ENCODE assay signal across 29 cellular contexts in genomic region chr15:40197434-40197833, GRCh38. TPM values are rescaled to one million over a fixed set of nuclear protein-coding genes. Genes with fewer than 3 reads are reported as not detected.
DNase-seq lines count a peak whose midpoint lies in the region; ATAC-seq and TF ChIP-seq lines count a peak whose summit lies in the region.
"Had no signal": no experiment of that assay in that cellular context is flagged by ENCODE, and none has a peak within 500 bp of the region (broad histone marks: within the 10 kb centered on the region; RNA-seq: fewer than 3 reads in every experiment).

No MANE protein-coding gene starts in this region.

- H3K4me1 Mint-ChIP-seq in activated CD8-positive, alpha-beta T cell treated with anti-CD3 and anti-CD28 coated beads, Interleukin-2, amount 10 ng/mL, durations not matched to agents 7 days and 5 days (ENCODE audit: low read depth): peaks cover 35% of the 10 kb centered on the region
- H3K4me1 Mint-ChIP-seq in activated CD8-positive, alpha-beta T cell treated with anti-CD3 and anti-CD28 coated beads for 36 hours (ENCODE audit: low read depth): peaks cover 24% of the 10 kb centered on the region
- peaks cover 49% of the 10 kb centered on the region for H3K4me1 Mint-ChIP-seq in activated T-helper 1 cell treated with anti-CD3 and anti-CD28 coated beads, Interleukin-12 subunit alpha, Interleukin-12 subunit beta, Interleukin-2, Interleukin-4 antibody, amounts not matched to agents 30 ng/mL and 10 ng/mL and 1 ng/mL, durations not matched to agents 14 hours and 24 hours and 36 hours (ENCODE audit: low read depth)
- H3K4me1 Mint-ChIP-seq: brain had no signal

- peaks cover 43% of the 10 kb centered on the region for H3K79me2 ChIP-seq in DND-41 (ENCODE audit: insufficient read depth, low read length)

- ATAC-seq in activated CD8-positive, alpha-beta T cell treated with anti-CD3 and anti-CD28 coated beads, Interleukin-2, amount 10 ng/mL, durations not matched to agents 7 days and 5 days: peak; percentile 53
- no peak for ATAC-seq in activated CD8-positive, alpha-beta T cell treated with anti-CD3 and anti-CD28 coated beads for 36 hours
- ATAC-seq in DND-41 (ENCODE audit: insufficient read depth, low read depth) (peak; percentile 55; the same call in 1 of the 3 replicates), gastrocnemius medialis (no peak), HG03342 (IDR thresholded peaks at IDR 0.05; ENCODE audit: unreplicated experiment) (no peak), HG02678 (IDR thresholded peaks at IDR 0.05; ENCODE audit: unreplicated experiment) (no peak)
- ATAC-seq: left lung; stimulated activated naive B cell treated with anti-CD40 and anti-IgM and Interleukin-4, amounts not matched to agents 10 μg/mL and 1 μg/mL and 100 μg/mL, for 72 hours had no signal

- no peak overlapping the region for H2AFZ ChIP-seq in DND-41 (ENCODE audit: low read depth, low read length)

- H3K27ac Mint-ChIP-seq in activated CD8-positive, alpha-beta T cell treated with anti-CD3 and anti-CD28 coated beads, Interleukin-2, amount 10 ng/mL, durations not matched to agents 7 days and 5 days: peak overlapping the region; percentile 72
- H3K27ac Mint-ChIP-seq in activated CD8-positive, alpha-beta T cell treated with anti-CD3 and anti-CD28 coated beads for 36 hours: no peak overlapping the region
- peak overlapping the region; percentile 46 for H3K27ac Mint-ChIP-seq in activated T-helper 1 cell treated with anti-CD3 and anti-CD28 coated beads, Interleukin-12 subunit alpha, Interleukin-12 subunit beta, Interleukin-2, Interleukin-4 antibody, amounts not matched to agents 30 ng/mL and 10 ng/mL and 1 ng/mL, durations not matched to agents 14 hours and 24 hours and 36 hours
- H3K27ac Mint-ChIP-seq: brain; stimulated activated naive B cell treated with anti-CD40 and anti-IgM and Interleukin-4, amounts not matched to agents 10 μg/mL and 1 μg/mL and 100 μg/mL, for 72 hours had no signal

- TF ChIP-seq POLR2A in gastrocnemius medialis (IDR thresholded peaks at IDR 0.05): no peak

- POLR2A ChIA-PET in activated CD8-positive, alpha-beta T cell treated with anti-CD3 and anti-CD28 coated beads, Interleukin-2, amount 10 ng/mL, durations not matched to agents 7 days and 5 days (lab: Charles Lee): no interaction called here
- POLR2A ChIA-PET in activated CD8-positive, alpha-beta T cell treated with anti-CD3 and anti-CD28 coated beads for 36 hours (lab: Charles Lee): interaction anchor here (0.7 kb wide), 1 partner anchor 190 kb away, joined by 3 read pairs; no protein-coding TSS in a partner anchor

- intact Hi-C loops in activated CD8-positive, alpha-beta T cell treated with anti-CD3 and anti-CD28 coated beads for 36 hours (cut with micrococcal nuclease): no loop called here
- intact Hi-C loops in activated T-helper 1 cell treated with anti-CD3 and anti-CD28 coated beads, Interleukin-12 subunit alpha, Interleukin-12 subunit beta, Interleukin-2, Interleukin-4 antibody, amounts not matched to agents 30 ng/mL and 10 ng/mL and 1 ng/mL, durations not matched to agents 14 hours and 24 hours and 36 hours (cut with micrococcal nuclease): loop anchor here (5.0 kb wide), 2 partner anchors 35 to 160 kb away; partner anchors contain the start of genes BUB1B and SRP14
- intact Hi-C loops in gastrocnemius medialis (cut with DNase I; ENCODE audit: low total_unique reads): no loop called here

- H3K9me3 ChIP-seq in DND-41 (ENCODE audit: insufficient read depth, low read length, severe bottlenecking) (no peaks in the 10 kb centered on the region), neutrophil (no peaks in the 10 kb centered on the region), gastrocnemius medialis (no peaks in the 10 kb centered on the region)
- H3K9me3 ChIP-seq: left lung, prostate gland, sigmoid colon, SJSA1, testis had no signal

- H3K4me1 ChIP-seq in DND-41 (ENCODE audit: insufficient read depth, low read length): no peaks in the 10 kb centered on the region
- peaks cover 9 to 10% of the 10 kb centered on the region in 2 experiments for H3K4me1 ChIP-seq in neutrophil (ENCODE audit: control insufficient read depth in 1 of 2, insufficient read depth in 1 of 2, low read depth in 1 of 2, low read length in 1 of 2)
- H3K4me1 ChIP-seq in gastrocnemius medialis: no peaks in the 10 kb centered on the region
- H3K4me1 ChIP-seq: prostate gland, SJSA1, testis had no signal

- no peak overlapping the region for H3K27ac ChIP-seq in DND-41 (ENCODE audit: low read length)
- H3K27ac ChIP-seq in neutrophil: peak overlapping the region; percentile 55
- H3K27ac ChIP-seq in gastrocnemius medialis: no peak overlapping the region
- H3K27ac ChIP-seq: left lung, prostate gland, sigmoid colon, SJSA1, testis had no signal

- DNase-seq in activated CD8-positive, alpha-beta T cell treated with anti-CD3 and anti-CD28 coated beads, Interleukin-2, amount 10 ng/mL, durations not matched to agents 7 days and 5 days: peak; percentile 32
- no peak for DNase-seq in activated CD8-positive, alpha-beta T cell treated with anti-CD3 and anti-CD28 coated beads for 36 hours
- no peak for DNase-seq in DND-41
- DNase-seq in activated T-helper 1 cell treated with anti-CD3 and anti-CD28 coated beads, Interleukin-12 subunit alpha, Interleukin-12 subunit beta, Interleukin-2, Interleukin-4 antibody, amounts not matched to agents 30 ng/mL and 10 ng/mL and 1 ng/mL, durations not matched to agents 14 hours and 24 hours and 36 hours (ENCODE audit: low spot score): no peak
- no peak for DNase-seq in gastrocnemius medialis
- DNase-seq: activated CD4-positive, alpha-beta T cell treated with anti-CD3 and anti-CD28 coated beads for 1 hour; activated effector memory CD4-positive, alpha-beta T cell treated with Interleukin-2 at 50 U/mL for 16 hours; H7; hypothalamus; KG1; left lung; mesenchymal stem cell; MM.1S; NCI-H1417; NCI-H2081 treated with DMSO at 0.1 percent for 48 hours; NCI-H446; NCI-H82; RPMI8226; sigmoid colon; stimulated activated CD4-positive, alpha-beta T cell treated with anti-CD3 and anti-CD28 coated beads, Interleukin-4, amount 100 ng/mL, for 4 hours; stimulated activated naive B cell treated with anti-CD40 and anti-IgM and Interleukin-4, amounts not matched to agents 10 μg/mL and 1 μg/mL and 100 μg/mL, for 72 hours; testis had no signal

- peaks cover 68% of the 10 kb centered on the region for H3K36me3 Mint-ChIP-seq in activated CD8-positive, alpha-beta T cell treated with anti-CD3 and anti-CD28 coated beads, Interleukin-2, amount 10 ng/mL, durations not matched to agents 7 days and 5 days (ENCODE audit: low read depth)
- H3K36me3 Mint-ChIP-seq in activated CD8-positive, alpha-beta T cell treated with anti-CD3 and anti-CD28 coated beads for 36 hours (ENCODE audit: low read depth): peaks cover 65% of the 10 kb centered on the region
- H3K36me3 Mint-ChIP-seq in activated T-helper 1 cell treated with anti-CD3 and anti-CD28 coated beads, Interleukin-12 subunit alpha, Interleukin-12 subunit beta, Interleukin-2, Interleukin-4 antibody, amounts not matched to agents 30 ng/mL and 10 ng/mL and 1 ng/mL, durations not matched to agents 14 hours and 24 hours and 36 hours (ENCODE audit: low read depth): peaks cover 44% of the 10 kb centered on the region

- H3K36me3 ChIP-seq in DND-41 (ENCODE audit: insufficient read depth, low read length): peaks cover 93% of the 10 kb centered on the region
- H3K36me3 ChIP-seq in neutrophil: peaks cover 10% of the 10 kb centered on the region
- H3K36me3 ChIP-seq in gastrocnemius medialis: no peaks in the 10 kb centered on the region
- H3K36me3 ChIP-seq: left lung, prostate gland, sigmoid colon had no signal

- no peak overlapping the region for H3K4me3 ChIP-seq in DND-41 (ENCODE audit: low read depth in 1 of 2, low read length in 2 of 2)
- H3K4me3 ChIP-seq in neutrophil (ENCODE audit: low read depth in 1 of 2, low read length in 1 of 2): no peak overlapping the region
- H3K4me3 ChIP-seq in gastrocnemius medialis: no peak overlapping the region
- H3K4me3 ChIP-seq: left lung, prostate gland, sigmoid colon, SJSA1, testis had no signal

- CTCF ChIA-PET in activated CD8-positive, alpha-beta T cell treated with anti-CD3 and anti-CD28 coated beads, Interleukin-2, amount 10 ng/mL, durations not matched to agents 7 days and 5 days (lab: Charles Lee): interaction anchor here (1.0 to 3.3 kb wide), 6 partner anchors 10 to 152 kb away, joined by 3 to 25 read pairs (median 4); no protein-coding TSS in a partner anchor
- CTCF ChIA-PET in activated CD8-positive, alpha-beta T cell treated with anti-CD3 and anti-CD28 coated beads for 36 hours (lab: Charles Lee): interaction anchor here (1.0 to 1.8 kb wide), 2 partner anchors 81 to 152 kb away, joined by 3 to 6 read pairs; no protein-coding TSS in a partner anchor

- peaks cover 6% of the 10 kb centered on the region; the same call in 1 of the 2 replicates for H4K20me1 ChIP-seq in DND-41 (ENCODE audit: insufficient read depth, low read length)

- H3K4me3 Mint-ChIP-seq in activated CD8-positive, alpha-beta T cell treated with anti-CD3 and anti-CD28 coated beads, Interleukin-2, amount 10 ng/mL, durations not matched to agents 7 days and 5 days: no peak overlapping the region
- H3K4me3 Mint-ChIP-seq in activated CD8-positive, alpha-beta T cell treated with anti-CD3 and anti-CD28 coated beads for 36 hours: no peak overlapping the region
- H3K4me3 Mint-ChIP-seq in activated T-helper 1 cell treated with anti-CD3 and anti-CD28 coated beads, Interleukin-12 subunit alpha, Interleukin-12 subunit beta, Interleukin-2, Interleukin-4 antibody, amounts not matched to agents 30 ng/mL and 10 ng/mL and 1 ng/mL, durations not matched to agents 14 hours and 24 hours and 36 hours: peak overlapping the region; percentile 55
- H3K4me3 Mint-ChIP-seq: brain; stimulated activated naive B cell treated with anti-CD40 and anti-IgM and Interleukin-4, amounts not matched to agents 10 μg/mL and 1 μg/mL and 100 μg/mL, for 72 hours had no signal

- TF ChIP-seq CTCF in activated CD8-positive, alpha-beta T cell treated with anti-CD3 and anti-CD28 coated beads for 36 hours (IDR thresholded peaks at IDR 0.05): no peak
- no peak for TF ChIP-seq CTCF in DND-41 (IDR thresholded peaks at IDR 0.05; ENCODE audit: borderline replicate concordance, extremely low read depth, low read length, poor library complexity, severe bottlenecking)
- no peak for TF ChIP-seq CTCF in neutrophil (IDR thresholded peaks at IDR 0.05)
- no peak for TF ChIP-seq CTCF in gastrocnemius medialis (IDR thresholded peaks at IDR 0.05 in 4 of 5, conservative IDR thresholded peaks at IDR 0.05 in 1 of 5)

- H3K9ac ChIP-seq in DND-41 (ENCODE audit: low read depth, low read length): no peak overlapping the region

- H3K27me3 ChIP-seq in DND-41 (ENCODE audit: insufficient read depth, low read length, poor library complexity): no peaks in the 10 kb centered on the region
- no peaks in the 10 kb centered on the region for H3K27me3 ChIP-seq in neutrophil
- no peaks in the 10 kb centered on the region for H3K27me3 ChIP-seq in gastrocnemius medialis
- H3K27me3 ChIP-seq: left lung, sigmoid colon, SJSA1, testis had no signal

- no peak overlapping the region for H3K4me2 ChIP-seq in DND-41 (ENCODE audit: insufficient read depth, low read length)

- in situ Hi-C loops in gastrocnemius medialis (cut with MboI; ENCODE audit: low sequenced_read_pairs in 4 of 4): no loop called here

- no peaks in the 10 kb centered on the region for H3K27me3 Mint-ChIP-seq in activated CD8-positive, alpha-beta T cell treated with anti-CD3 and anti-CD28 coated beads, Interleukin-2, amount 10 ng/mL, durations not matched to agents 7 days and 5 days (ENCODE audit: low read depth)
- H3K27me3 Mint-ChIP-seq in activated CD8-positive, alpha-beta T cell treated with anti-CD3 and anti-CD28 coated beads for 36 hours: no peaks in the 10 kb centered on the region
- no peaks in the 10 kb centered on the region for H3K27me3 Mint-ChIP-seq in activated T-helper 1 cell treated with anti-CD3 and anti-CD28 coated beads, Interleukin-12 subunit alpha, Interleukin-12 subunit beta, Interleukin-2, Interleukin-4 antibody, amounts not matched to agents 30 ng/mL and 10 ng/mL and 1 ng/mL, durations not matched to agents 14 hours and 24 hours and 36 hours (ENCODE audit: insufficient read depth)
- H3K27me3 Mint-ChIP-seq: stimulated activated naive B cell treated with anti-CD40 and anti-IgM and Interleukin-4, amounts not matched to agents 10 μg/mL and 1 μg/mL and 100 μg/mL, for 72 hours had no signal

- no peaks in the 10 kb centered on the region for H3K9me3 Mint-ChIP-seq in activated CD8-positive, alpha-beta T cell treated with anti-CD3 and anti-CD28 coated beads, Interleukin-2, amount 10 ng/mL, durations not matched to agents 7 days and 5 days (ENCODE audit: insufficient read depth)
- no peaks in the 10 kb centered on the region for H3K9me3 Mint-ChIP-seq in activated CD8-positive, alpha-beta T cell treated with anti-CD3 and anti-CD28 coated beads for 36 hours
- H3K9me3 Mint-ChIP-seq in activated T-helper 1 cell treated with anti-CD3 and anti-CD28 coated beads, Interleukin-12 subunit alpha, Interleukin-12 subunit beta, Interleukin-2, Interleukin-4 antibody, amounts not matched to agents 30 ng/mL and 10 ng/mL and 1 ng/mL, durations not matched to agents 14 hours and 24 hours and 36 hours: no peaks in the 10 kb centered on the region
- H3K9me3 Mint-ChIP-seq: brain; stimulated activated naive B cell treated with anti-CD40 and anti-IgM and Interleukin-4, amounts not matched to agents 10 μg/mL and 1 μg/mL and 100 μg/mL, for 72 hours had no signal

RNA-seq across cellular contexts. Expression of gene BUB1B, which starts 36.6 kb away (rescaled TPM):
- 10 to 100 TPM; 91.9 to 94.9 TPM for total RNA-seq in activated CD8-positive, alpha-beta T cell treated with anti-CD3 and anti-CD28 coated beads, Interleukin-2, amount 10 ng/mL, durations not matched to agents 7 days and 5 days
- total RNA-seq in activated CD8-positive, alpha-beta T cell treated with anti-CD3 and anti-CD28 coated beads for 36 hours: 10 to 100 TPM; 79.6 to 82.5 TPM
- 71.0 and 76.1 TPM in 2 replicates for total RNA-seq in activated T-helper 1 cell treated with anti-CD3 and anti-CD28 coated beads, Interleukin-12 subunit alpha, Interleukin-12 subunit beta, Interleukin-2, Interleukin-4 antibody, amounts not matched to agents 30 ng/mL and 10 ng/mL and 1 ng/mL, durations not matched to agents 14 hours and 24 hours and 36 hours
- total RNA-seq in gastrocnemius medialis: 1 to 10 TPM in 1 of 4 donors, under 1 TPM in 1, not detected in 2; 0.51 to 1.8 TPM

RNA-seq across cellular contexts. Expression of gene PAK6, which starts 41.4 kb away (rescaled TPM):
- total RNA-seq in activated CD8-positive, alpha-beta T cell treated with anti-CD3 and anti-CD28 coated beads, Interleukin-2, amount 10 ng/mL, durations not matched to agents 7 days and 5 days: 1 to 10 TPM; 1.2 to 1.4 TPM
- under 1 TPM; 0.67 to 0.83 TPM for total RNA-seq in activated CD8-positive, alpha-beta T cell treated with anti-CD3 and anti-CD28 coated beads for 36 hours
- 0.26 and 0.78 TPM in 2 replicates for total RNA-seq in activated T-helper 1 cell treated with anti-CD3 and anti-CD28 coated beads, Interleukin-12 subunit alpha, Interleukin-12 subunit beta, Interleukin-2, Interleukin-4 antibody, amounts not matched to agents 30 ng/mL and 10 ng/mL and 1 ng/mL, durations not matched to agents 14 hours and 24 hours and 36 hours
- total RNA-seq in gastrocnemius medialis: 1 to 10 TPM in 3 of 4 donors, not detected in 1; 1.4 to 2.2 (median 1.5) TPM
- total RNA-seq: endothelial cell of umbilical vein had no signal

Comparison
In these comparisons a context has a peak if more than half of its experiments do, and no peak if none do; other contexts are left out.
1. ATAC-seq: peak in activated CD8-positive, alpha-beta T cell treated with anti-CD3 and anti-CD28 coated beads, Interleukin-2, amount 10 ng/mL, durations not matched to agents 7 days and 5 days (single experiment) and DND-41 (single experiment); none in activated CD8-positive, alpha-beta T cell treated with anti-CD3 and anti-CD28 coated beads for 36 hours (single experiment), gastrocnemius medialis (0 of 2), HG03342 (single experiment) and HG02678 (single experiment).
2. RNA of gene BUB1B, which starts 36.6 kb away (total RNA-seq): 91.9 to 94.9 TPM in activated CD8-positive, alpha-beta T cell treated with anti-CD3 and anti-CD28 coated beads, Interleukin-2, amount 10 ng/mL, durations not matched to agents 7 days and 5 days, 79.6 to 82.5 TPM in activated CD8-positive, alpha-beta T cell treated with anti-CD3 and anti-CD28 coated beads for 36 hours and 71.0 to 76.1 TPM in activated T-helper 1 cell treated with anti-CD3 and anti-CD28 coated beads, Interleukin-12 subunit alpha, Interleukin-12 subunit beta, Interleukin-2, Interleukin-4 antibody, amounts not matched to agents 30 ng/mL and 10 ng/mL and 1 ng/mL, durations not matched to agents 14 hours and 24 hours and 36 hours; 0.51 to 1.8 TPM in gastrocnemius medialis; every median in the first group is over 10 times any median in the second.